Comparison of ENCODE assay signal across 8 cellular contexts in genomic region chr2:134917219-134917957, GRCh38. TPM values are rescaled to one million over a fixed set of nuclear protein-coding genes. Genes with fewer than 3 reads are reported as not detected.
DNase-seq lines count a peak whose midpoint lies in the region; ATAC-seq and TF ChIP-seq lines count a peak whose summit lies in the region.

No MANE protein-coding gene starts in this region.

- CTCF ChIA-PET in activated CD4-positive, alpha-beta T cell treated with anti-CD3 and anti-CD28 coated beads for 36 hours (lab: Charles Lee) = interaction anchor here (0.7 to 1.6 kb wide), 4 partner anchors 9 to 926 kb away, joined by 3 to 4 read pairs (median 3); partner anchors contain the start of gene UBXN4

- H3K4me3 Mint-ChIP-seq in activated CD4-positive, alpha-beta T cell treated with anti-CD3 and anti-CD28 coated beads for 36 hours = peak overlapping the region; percentile 92

- H3K4me1 ChIP-seq in neuron (ENCODE audit: insufficient read depth, low read length) = peaks cover 20% of the 10 kb centered on the region

- peaks cover 18% of the 10 kb centered on the region for H3K4me1 Mint-ChIP-seq in activated CD4-positive, alpha-beta T cell treated with anti-CD3 and anti-CD28 coated beads for 36 hours

- TF ChIP-seq CTCF in WERI-Rb-1 (IDR thresholded peaks at IDR 0.05; ENCODE audit: low read depth, low read length) = no peak

- no peak for ATAC-seq in activated CD4-positive, alpha-beta T cell treated with anti-CD3 and anti-CD28 coated beads for 36 hours

- H3K4me3 ChIP-seq in WERI-Rb-1 (ENCODE audit: low read depth, low read length) = peak overlapping the region; percentile 83
- peak overlapping the region; percentile 85 for H3K4me3 ChIP-seq in neuron (ENCODE audit: low read length)

- peak overlapping the region; percentile 98 for H3K27ac Mint-ChIP-seq in activated CD4-positive, alpha-beta T cell treated with anti-CD3 and anti-CD28 coated beads for 36 hours

- no peaks in the 10 kb centered on the region for H3K9me3 Mint-ChIP-seq in activated CD4-positive, alpha-beta T cell treated with anti-CD3 and anti-CD28 coated beads for 36 hours (ENCODE audit: low read depth)

- H3K27me3 ChIP-seq in WERI-Rb-1 (ENCODE audit: insufficient read depth, low read depth, severe bottlenecking) (no peaks in the 10 kb centered on the region), neuron (ENCODE audit: insufficient read depth, low read length) (no peaks in the 10 kb centered on the region)

- no peaks in the 10 kb centered on the region for H3K27me3 Mint-ChIP-seq in activated CD4-positive, alpha-beta T cell treated with anti-CD3 and anti-CD28 coated beads for 36 hours

- peaks cover 28% of the 10 kb centered on the region for H3K36me3 ChIP-seq in WERI-Rb-1
- H3K36me3 ChIP-seq in neuron (ENCODE audit: insufficient read depth, low read length) = no peaks in the 10 kb centered on the region

- peaks cover 16% of the 10 kb centered on the region for H3K36me3 Mint-ChIP-seq in activated CD4-positive, alpha-beta T cell treated with anti-CD3 and anti-CD28 coated beads for 36 hours (ENCODE audit: low read depth)

- H2AFZ ChIP-seq in neuron (ENCODE audit: low read depth, low read length) = peak overlapping the region; percentile 98

- DNase-seq in activated CD4-positive, alpha-beta T cell treated with anti-CD3 and anti-CD28 coated beads for 36 hours = peak; percentile 36
- no peak for DNase-seq in activated CD4-positive, alpha-beta T cell treated with anti-CD3 and anti-CD28 coated beads for 1 hour
- DNase-seq in WERI-Rb-1 = no peak
- no peak for DNase-seq in epithelial cell of prostate (ENCODE audit: low read depth, low spot score)
- DNase-seq in A172 (ENCODE audit: low spot score) = no peak
- no peak for DNase-seq in HuH-7.5 (ENCODE audit: low spot score)
- no peak for DNase-seq in superior temporal gyrus (ENCODE audit: extremely low spot score)

- POLR2A ChIA-PET in activated CD4-positive, alpha-beta T cell treated with anti-CD3 and anti-CD28 coated beads for 36 hours (lab: Charles Lee) = interaction anchor here (0.6 to 1.6 kb wide), 6 partner anchors 33 to 736 kb away, joined by 3 to 9 read pairs (median 3); partner anchors contain the start of genes R3HDM1, RAB3GAP1 and ZRANB3

- intact Hi-C loops in activated CD4-positive, alpha-beta T cell treated with anti-CD3 and anti-CD28 coated beads for 36 hours (cut with DNase I, micrococcal nuclease) = loop anchor here in 1 of 2 experiments (5.0 to 10.0 kb wide), 3 partner anchors 250 to 1465 kb away; partner anchors contain the start of gene MGAT5

- H3K27ac ChIP-seq in WERI-Rb-1 = peak overlapping the region; percentile 99
- peak overlapping the region; percentile 97 for H3K27ac ChIP-seq in epithelial cell of prostate

- H3K9me3 ChIP-seq in WERI-Rb-1 (ENCODE audit: severe bottlenecking) (no peaks in the 10 kb centered on the region), neuron (ENCODE audit: low read length) (no peaks in the 10 kb centered on the region)

RNA-seq across cellular contexts. Expression of gene CCNT2, which starts 1.2 kb away (rescaled TPM):
- 10 to 100 TPM; 29.3 to 36.6 TPM for total RNA-seq in activated CD4-positive, alpha-beta T cell treated with anti-CD3 and anti-CD28 coated beads for 36 hours
- total RNA-seq in A172 (2014; rRNA removed; shearing (Covaris generic)) = 16.3 and 22.8 TPM in 2 replicates
